Comparison of ENCODE assay signal across 14 cellular contexts in genomic region chr19:33395561-33396550, GRCh38. TPM values are rescaled to one million over a fixed set of nuclear protein-coding genes. Genes with fewer than 3 reads are reported as not detected.
DNase-seq lines count a peak whose midpoint lies in the region; ATAC-seq and TF ChIP-seq lines count a peak whose summit lies in the region.
"Had no signal": no experiment of that assay in that cellular context is flagged by ENCODE, and none has a peak within 500 bp of the region (broad histone marks: within the 10 kb centered on the region; RNA-seq: fewer than 3 reads in every experiment).

No MANE protein-coding gene starts in this region.

- CTCF ChIA-PET in SK-N-SH (lab: Yijun Ruan, JAX), result interaction anchor here (0.7 to 22.5 kb wide), 5 partner anchors 7 to 155 kb away, joined by 3 to 511 read pairs (median 10); partner anchors contain the start of gene CEBPA

- H3K36me3 ChIP-seq in SK-N-SH (replicated peaks in 1 of 2; ENCODE audit: control insufficient read depth in 1 of 2, insufficient read depth in 2 of 2, low read length in 1 of 2), result peaks cover 0 to 1% of the 10 kb centered on the region in 2 experiments
- no peaks in the 10 kb centered on the region for H3K36me3 ChIP-seq in mucosa of descending colon (ENCODE audit: low read depth)
- no peaks in the 10 kb centered on the region for H3K36me3 ChIP-seq in upper lobe of right lung
- H3K36me3 ChIP-seq: cardiac muscle cell had no signal

- DNase-seq in SK-N-SH (peak; percentile 22), fibroblast of gingiva (ENCODE audit: low read depth) (peak; percentile 66), mucosa of descending colon (peak in 2 of 3 donors; percentile 36 to 66), upper lobe of right lung (peak; percentile 82), retina (no peak)
- DNase-seq in activated T-cell treated with anti-CD3 and anti-CD28 coated beads, Interleukin-2, amount 50 U/mL, for 48 hours, result no peak
- DNase-seq: activated effector memory CD4-positive, alpha-beta T cell treated with anti-CD3 and anti-CD28 coated beads, Interleukin-2, amount 50 U/mL, for 16 hours; Calu3; NCI-H2171 treated with DMSO at 0.1 percent for 48 hours had no signal

- TF ChIP-seq CTCF in SK-N-SH (IDR thresholded peaks at IDR 0.05), result no peak
- TF ChIP-seq CTCF in mucosa of descending colon (IDR thresholded peaks at IDR 0.05), result no peak
- no peak for TF ChIP-seq CTCF in upper lobe of right lung (IDR thresholded peaks at IDR 0.05)

- peaks cover 8% of the 10 kb centered on the region; the same call in 1 of the 2 replicates for H4K20me1 ChIP-seq in SK-N-SH (ENCODE audit: insufficient read depth)

- H3K9me2 ChIP-seq in SK-N-SH, result no peaks in the 10 kb centered on the region

- TF ChIP-seq EP300 in SK-N-SH (IDR thresholded peaks at IDR 0.05; ENCODE audit: borderline replicate concordance in 1 of 2, low read depth in 1 of 2, low read length in 1 of 2), result no peak

- TF ChIP-seq RAD21 in SK-N-SH (IDR thresholded peaks at IDR 0.05; ENCODE audit: low read length), result no peak

- no peak overlapping the region for H2AFZ ChIP-seq in SK-N-SH (ENCODE audit: low read depth)

- 79% methylated on average over 12 of the region's 31 CpGs for WGBS in SK-N-SH (ENCODE audit: low lambda C conversion rate)

- H3K27me3 ChIP-seq in SK-N-SH (ENCODE audit: insufficient read depth), result no peaks in the 10 kb centered on the region
- no peaks in the 10 kb centered on the region for H3K27me3 ChIP-seq in upper lobe of right lung
- H3K27me3 ChIP-seq: cardiac muscle cell had no signal

- no peaks in the 10 kb centered on the region for H3K9me3 ChIP-seq in SK-N-SH
- H3K9me3 ChIP-seq in mucosa of descending colon, result no peaks in the 10 kb centered on the region
- H3K9me3 ChIP-seq in upper lobe of right lung, result no peaks in the 10 kb centered on the region

- H3K27ac ChIP-seq in SK-N-SH (ENCODE audit: low read depth in 2 of 2, low read length in 1 of 2) (no peak overlapping the region), upper lobe of right lung (no peak overlapping the region)
- H3K27ac ChIP-seq: 22Rv1, cardiac muscle cell had no signal

- ATAC-seq in SK-N-SH treated with all-trans-retinoic acid at 6 μM for 48 hours (no peak), mucosa of descending colon (no peak), upper lobe of right lung (peak; percentile 7), GM18873 (IDR thresholded peaks at IDR 0.05; ENCODE audit: low FRiP score, unreplicated experiment) (no peak)
- ATAC-seq: T-cell had no signal

- H3K4me1 ChIP-seq in SK-N-SH (ENCODE audit: control insufficient read depth in 1 of 2, insufficient read depth in 2 of 2, low read depth in 1 of 2, low read length in 1 of 2) (peaks cover 0 to 17% of the 10 kb centered on the region in 2 experiments; a peak in 1 of 4 replicates), mucosa of descending colon (ENCODE audit: low read depth) (peaks cover 26% of the 10 kb centered on the region), upper lobe of right lung (peaks cover 47% of the 10 kb centered on the region)

- no peaks in the 10 kb centered on the region for H3K79me2 ChIP-seq in SK-N-SH (ENCODE audit: insufficient read depth)

- POLR2A ChIA-PET in SK-N-SH (lab: Yijun Ruan, JAX), result interaction anchor here (0.5 kb wide), 1 partner anchor 991 kb away, joined by 3 read pairs; no protein-coding TSS in a partner anchor

- no peak overlapping the region for H3K4me3 ChIP-seq in SK-N-SH (ENCODE audit: low read depth in 2 of 2, low read length in 1 of 2)
- no peak overlapping the region for H3K4me3 ChIP-seq in mucosa of descending colon
- no peak overlapping the region for H3K4me3 ChIP-seq in upper lobe of right lung
- H3K4me3 ChIP-seq: cardiac muscle cell had no signal

- no peak overlapping the region for H3K4me2 ChIP-seq in SK-N-SH

- H3F3A ChIP-seq in SK-N-SH (replicated peaks; ENCODE audit: insufficient read depth), result no peaks in the 10 kb centered on the region

- H3K9ac ChIP-seq in SK-N-SH, result no peak overlapping the region

- intact Hi-C loops in mucosa of descending colon (cut with DNase I, micrococcal nuclease), result no loop called here
- intact Hi-C loops in upper lobe of right lung (cut with DNase I), result no loop called here

TF ChIP-seq in SK-N-SH, 30 proteins besides CTCF, POLR2A, EP300 and RAD21 (continues in another document):
- TF ChIP-seq ELF1 (IDR thresholded peaks at IDR 0.05) (no peak), MXI1 (IDR thresholded peaks at IDR 0.05; ENCODE audit: low read depth, low read length) (no peak), FOSL2 (IDR thresholded peaks at IDR 0.05; ENCODE audit: borderline replicate concordance, low read depth) (no peak), GATA2 (CRISPR knock-in tag; IDR thresholded peaks at IDR 0.05) (no peak), NRF1 (IDR thresholded peaks at IDR 0.05; ENCODE audit: low read depth, low read length) (no peak)
- TF ChIP-seq, protein P1, sequence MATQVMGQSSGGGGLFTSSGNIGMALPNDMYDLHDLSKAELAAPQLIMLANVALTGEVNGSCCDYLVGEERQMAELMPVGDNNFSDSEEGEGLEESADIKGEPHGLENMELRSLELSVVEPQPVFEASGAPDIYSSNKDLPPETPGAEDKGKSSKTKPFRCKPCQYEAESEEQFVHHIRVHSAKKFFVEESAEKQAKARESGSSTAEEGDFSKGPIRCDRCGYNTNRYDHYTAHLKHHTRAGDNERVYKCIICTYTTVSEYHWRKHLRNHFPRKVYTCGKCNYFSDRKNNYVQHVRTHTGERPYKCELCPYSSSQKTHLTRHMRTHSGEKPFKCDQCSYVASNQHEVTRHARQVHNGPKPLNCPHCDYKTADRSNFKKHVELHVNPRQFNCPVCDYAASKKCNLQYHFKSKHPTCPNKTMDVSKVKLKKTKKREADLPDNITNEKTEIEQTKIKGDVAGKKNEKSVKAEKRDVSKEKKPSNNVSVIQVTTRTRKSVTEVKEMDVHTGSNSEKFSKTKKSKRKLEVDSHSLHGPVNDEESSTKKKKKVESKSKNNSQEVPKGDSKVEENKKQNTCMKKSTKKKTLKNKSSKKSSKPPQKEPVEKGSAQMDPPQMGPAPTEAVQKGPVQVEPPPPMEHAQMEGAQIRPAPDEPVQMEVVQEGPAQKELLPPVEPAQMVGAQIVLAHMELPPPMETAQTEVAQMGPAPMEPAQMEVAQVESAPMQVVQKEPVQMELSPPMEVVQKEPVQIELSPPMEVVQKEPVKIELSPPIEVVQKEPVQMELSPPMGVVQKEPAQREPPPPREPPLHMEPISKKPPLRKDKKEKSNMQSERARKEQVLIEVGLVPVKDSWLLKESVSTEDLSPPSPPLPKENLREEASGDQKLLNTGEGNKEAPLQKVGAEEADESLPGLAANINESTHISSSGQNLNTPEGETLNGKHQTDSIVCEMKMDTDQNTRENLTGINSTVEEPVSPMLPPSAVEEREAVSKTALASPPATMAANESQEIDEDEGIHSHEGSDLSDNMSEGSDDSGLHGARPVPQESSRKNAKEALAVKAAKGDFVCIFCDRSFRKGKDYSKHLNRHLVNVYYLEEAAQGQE (IDR thresholded peaks at IDR 0.05; ENCODE audit: low read depth, low read length), result no peak

TF ChIP-seq in SK-N-SH treated with all-trans-retinoic acid at 6 μM for 48 hours, 23 proteins besides CTCF, POLR2A, EP300 and RAD21 (continues in another document):
- no peak for TF ChIP-seq CSDC2 (CRISPR knock-in tag; IDR thresholded peaks at IDR 0.05)
- TF ChIP-seq, protein P2, sequence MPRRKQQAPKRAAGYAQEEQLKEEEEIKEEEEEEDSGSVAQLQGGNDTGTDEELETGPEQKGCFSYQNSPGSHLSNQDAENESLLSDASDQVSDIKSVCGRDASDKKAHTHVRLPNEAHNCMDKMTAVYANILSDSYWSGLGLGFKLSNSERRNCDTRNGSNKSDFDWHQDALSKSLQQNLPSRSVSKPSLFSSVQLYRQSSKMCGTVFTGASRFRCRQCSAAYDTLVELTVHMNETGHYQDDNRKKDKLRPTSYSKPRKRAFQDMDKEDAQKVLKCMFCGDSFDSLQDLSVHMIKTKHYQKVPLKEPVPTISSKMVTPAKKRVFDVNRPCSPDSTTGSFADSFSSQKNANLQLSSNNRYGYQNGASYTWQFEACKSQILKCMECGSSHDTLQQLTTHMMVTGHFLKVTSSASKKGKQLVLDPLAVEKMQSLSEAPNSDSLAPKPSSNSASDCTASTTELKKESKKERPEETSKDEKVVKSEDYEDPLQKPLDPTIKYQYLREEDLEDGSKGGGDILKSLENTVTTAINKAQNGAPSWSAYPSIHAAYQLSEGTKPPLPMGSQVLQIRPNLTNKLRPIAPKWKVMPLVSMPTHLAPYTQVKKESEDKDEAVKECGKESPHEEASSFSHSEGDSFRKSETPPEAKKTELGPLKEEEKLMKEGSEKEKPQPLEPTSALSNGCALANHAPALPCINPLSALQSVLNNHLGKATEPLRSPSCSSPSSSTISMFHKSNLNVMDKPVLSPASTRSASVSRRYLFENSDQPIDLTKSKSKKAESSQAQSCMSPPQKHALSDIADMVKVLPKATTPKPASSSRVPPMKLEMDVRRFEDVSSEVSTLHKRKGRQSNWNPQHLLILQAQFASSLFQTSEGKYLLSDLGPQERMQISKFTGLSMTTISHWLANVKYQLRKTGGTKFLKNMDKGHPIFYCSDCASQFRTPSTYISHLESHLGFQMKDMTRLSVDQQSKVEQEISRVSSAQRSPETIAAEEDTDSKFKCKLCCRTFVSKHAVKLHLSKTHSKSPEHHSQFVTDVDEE (CRISPR knock-in tag; IDR thresholded peaks at IDR 0.05), result no peak
- no peak for TF ChIP-seq RARB (CRISPR knock-in tag; IDR thresholded peaks at IDR 0.05)
- no peak for TF ChIP-seq CREB5 (CRISPR knock-in tag; IDR thresholded peaks at IDR 0.05; ENCODE audit: low read depth)
- TF ChIP-seq ZFP30 (CRISPR knock-in tag; IDR thresholded peaks at IDR 0.05), result no peak
- TF ChIP-seq OSR1 (CRISPR knock-in tag; IDR thresholded peaks at IDR 0.05), result no peak
- no peak for TF ChIP-seq ZC3H10 (CRISPR knock-in tag; IDR thresholded peaks at IDR 0.05)
- TF ChIP-seq PPARA (CRISPR knock-in tag; IDR thresholded peaks at IDR 0.05; ENCODE audit: borderline replicate concordance), result no peak
- no peak for TF ChIP-seq TOX (CRISPR knock-in tag; IDR thresholded peaks at IDR 0.05; ENCODE audit: borderline replicate concordance)
- TF ChIP-seq ZFP3 (CRISPR knock-in tag; IDR thresholded peaks at IDR 0.05), result no peak
- TF ChIP-seq ISL1 (CRISPR knock-in tag; IDR thresholded peaks at IDR 0.05), result no peak

RNA-seq across cellular contexts. Expression of gene CEBPG, which starts 22.3 kb away (rescaled TPM):
- polyA plus RNA-seq in SK-N-SH (2012; rRNA removed), result 9.1 and 9.5 TPM in 2 replicates
- 10.7 and 12.3 TPM in 2 replicates for polyA plus RNA-seq in SK-N-SH (2012; cell fraction: cytosol; rRNA removed)
- 6.8 and 9.6 TPM in 2 replicates for polyA plus RNA-seq in SK-N-SH (2012; cell fraction: nucleus; rRNA removed)
- total RNA-seq in mucosa of descending colon (10 to 100 TPM; 47.8 to 68.5 (median 58.2) TPM), upper lobe of right lung (32.3 TPM)

Comparison
In these comparisons a context has a peak if more than half of its experiments do, and no peak if none do; other contexts are left out.
1. DNase-seq: peak in SK-N-SH (single experiment), fibroblast of gingiva (single experiment), mucosa of descending colon (2 of 3) and upper lobe of right lung (single experiment); none in retina (single experiment) and activated T-cell treated with anti-CD3 and anti-CD28 coated beads, Interleukin-2, amount 50 U/mL, for 48 hours (0 of 2).